ENCODE assay signal across 8 cellular contexts in the genomic region with DNA sequence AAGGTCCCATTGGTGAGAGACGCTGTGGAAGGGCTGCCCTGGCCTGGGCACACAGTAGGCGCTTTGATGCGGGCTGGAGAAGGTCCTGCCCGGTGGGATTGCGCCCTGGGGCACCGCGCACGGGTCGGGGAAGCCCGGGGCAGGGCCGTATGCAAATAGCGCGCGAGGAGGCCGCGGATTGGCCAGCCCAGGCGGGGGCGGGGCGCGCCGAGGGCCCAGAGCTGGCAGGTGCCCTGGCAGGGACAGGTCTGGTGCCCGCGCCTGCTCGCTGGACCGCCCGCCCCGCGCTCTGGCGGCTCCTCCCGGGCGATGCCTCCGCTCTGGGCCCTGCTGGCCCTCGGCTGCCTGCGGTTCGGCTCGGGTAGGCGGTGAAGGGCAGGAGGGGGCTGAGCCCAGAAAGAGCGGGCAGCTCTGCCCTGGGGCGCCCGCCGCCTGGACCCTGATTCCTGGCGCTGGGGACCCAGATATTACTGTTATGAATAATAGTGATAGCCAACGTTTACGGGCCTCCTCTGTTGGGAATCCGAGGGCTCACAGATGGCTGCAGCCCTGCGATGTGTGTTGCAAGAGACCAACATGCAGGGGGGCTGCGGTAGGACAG. TPM values are rescaled to one million over a fixed set of nuclear protein-coding genes. Genes with fewer than 3 reads are reported as not detected.
DNase-seq lines count a peak whose midpoint lies in the region; ATAC-seq and TF ChIP-seq lines count a peak whose summit lies in the region.

A gene (plus strand): TSS at position 245 of the 601 bp plus-strand sequence. CDS start 65 bp downstream, at position 310.

- H3K36me3 ChIP-seq in lower lobe of right lung = no peaks in the 10 kb centered on the region

- intact Hi-C loops in lower lobe of right lung (cut with DNase I) = no loop called here

- DNase-seq in DMS 273 (lab: John Stamatoyannopoulos, UW; ENCODE audit: unreplicated experiment) (peak; percentile 75), DMS 273 treated with DMSO at 0.1 percent for 48 hours (lab: John Stamatoyannopoulos, UW) (no peak), cerebellum (ENCODE audit: low spot score) (peak; percentile 85), lower lobe of right lung (peak; percentile 87), NCI-H2107 (lab: John Stamatoyannopoulos, UW) (no peak), NK-92 (lab: John Stamatoyannopoulos, UW; ENCODE audit: unreplicated experiment) (no peak)
- DNase-seq in stimulated activated CD4-positive, alpha-beta T cell treated with anti-CD3 and anti-CD28 coated beads, TNF-alpha, amount 100 ng/mL, for 48 hours (ENCODE audit: low read depth in 3 of 3) = peak; percentile 18 to 50 (median 34)

- H3K27me3 ChIP-seq in lower lobe of right lung (ENCODE audit: low read depth) = peaks cover 17% of the 10 kb centered on the region

- peaks cover 19% of the 10 kb centered on the region for H3K4me1 ChIP-seq in lower lobe of right lung

- H3K4me3 ChIP-seq in lower lobe of right lung = peak within 1 kb of the TSS; percentile 44

- peak within 1 kb of the TSS; percentile 56 for H3K27ac ChIP-seq in VCaP
- no peak within 1 kb of the TSS for H3K27ac ChIP-seq in lower lobe of right lung

- no peak for TF ChIP-seq CTCF in VCaP (conservative IDR thresholded peaks at IDR 0.05)
- TF ChIP-seq CTCF in lower lobe of right lung (IDR thresholded peaks at IDR 0.05) = no peak

- peak; percentile 96 to 97 for ATAC-seq in lower lobe of right lung

- no peaks in the 10 kb centered on the region for H3K9me3 ChIP-seq in lower lobe of right lung

RNA-seq across cellular contexts. Expression of the gene that starts here (rescaled TPM):
- total RNA-seq in cerebellum (not detected), lower lobe of right lung (not detected)

Comparison
In these comparisons a context has a peak if more than half of its experiments do, and no peak if none do; other contexts are left out.
1. DNase-seq: peak in DMS 273 (single experiment) and stimulated activated CD4-positive, alpha-beta T cell treated with anti-CD3 and anti-CD28 coated beads, TNF-alpha, amount 100 ng/mL, for 48 hours (3 of 3); none in DMS 273 treated with DMSO at 0.1 percent for 48 hours (single experiment), NCI-H2107 (single experiment) and NK-92 (single experiment).
2. Peak in DNase-seq in cerebellum; RNA of the gene not detected or under 1 TPM.
3. Peak in DNase-seq, ATAC-seq and H3K4me3 ChIP-seq in lower lobe of right lung; RNA of the gene not detected or under 1 TPM.